Comparison of ENCODE assay signal across 20 cellular contexts in genomic region chr3:77935418-77935817, GRCh38.
"Had no signal": no experiment of that assay in that cellular context is flagged by ENCODE, and none has a peak within 500 bp of the region (broad histone marks: within the 10 kb centered on the region; RNA-seq: fewer than 3 reads in every experiment).

No MANE protein-coding gene starts in this region.

- H3K36me3 ChIP-seq: ascending aorta, colonic mucosa, neutrophil, ovary, right lobe of liver, tibial artery had no signal

- H3K4me1 ChIP-seq: ascending aorta, colonic mucosa, right lobe of liver, tibial artery had no signal

- H3K4me3 Mint-ChIP-seq: activated CD4-positive, alpha-beta T cell treated with anti-CD3 and anti-CD28 coated beads, Interleukin-2, amount 10 ng/mL, durations not matched to agents 7 days and 5 days; activated CD8-positive, alpha-beta T cell treated with anti-CD3 and anti-CD28 coated beads for 36 hours; nephron; stimulated activated effector memory CD8-positive, alpha-beta T cell treated with anti-CD3 and anti-CD28 coated beads, Interleukin-12 subunit alpha, Interleukin-12 subunit beta, amount 100 ng/mL, for 72 hours; stimulated activated naive CD8-positive, alpha-beta T cell treated with anti-CD3 and anti-CD28 coated beads, Interleukin-15, amount 100 ng/mL, for 72 hours; T-cell; T-helper 2 cell treated with Interferon-gamma antibody and Interleukin-4, amounts not matched to agents 5 μg/mL and 100 μg/mL, for 36 hours had no signal

- DNase-seq: activated CD4-positive, alpha-beta T cell treated with anti-CD3 and anti-CD28 coated beads, Interleukin-2, amount 10 ng/mL, durations not matched to agents 7 days and 5 days; activated CD8-positive, alpha-beta T cell treated with anti-CD3 and anti-CD28 coated beads for 36 hours; colonic mucosa; foreskin fibroblast; left ventricle myocardium superior; ovary; right lobe of liver; small intestine; stimulated activated CD4-positive, alpha-beta T cell treated with anti-CD3 and anti-CD28 coated beads, Interleukin-2, amount 100 ng/mL, for 24 hours; stimulated activated naive CD8-positive, alpha-beta T cell treated with anti-CD3 and anti-CD28 coated beads, Interleukin-15, amount 100 ng/mL, for 72 hours; T-cell; tibial artery had no signal

- FAIRE-seq: small intestine had no signal

- H3K27me3 Mint-ChIP-seq: activated CD4-positive, alpha-beta T cell treated with anti-CD3 and anti-CD28 coated beads, Interleukin-2, amount 10 ng/mL, durations not matched to agents 7 days and 5 days; activated CD8-positive, alpha-beta T cell treated with anti-CD3 and anti-CD28 coated beads for 36 hours; stimulated activated naive CD8-positive, alpha-beta T cell treated with anti-CD3 and anti-CD28 coated beads, Interleukin-15, amount 100 ng/mL, for 72 hours; T-cell had no signal

- H3K9me3 ChIP-seq: ascending aorta, colonic mucosa, neutrophil, ovary, right lobe of liver, tibial artery had no signal

- H3K27me3 ChIP-seq: ascending aorta, colonic mucosa, neutrophil, ovary, right lobe of liver, tibial artery had no signal

- H3K4me1 Mint-ChIP-seq: activated CD4-positive, alpha-beta T cell treated with anti-CD3 and anti-CD28 coated beads, Interleukin-2, amount 10 ng/mL, durations not matched to agents 7 days and 5 days; stimulated activated effector memory CD8-positive, alpha-beta T cell treated with anti-CD3 and anti-CD28 coated beads, Interleukin-12 subunit alpha, Interleukin-12 subunit beta, amount 100 ng/mL, for 72 hours; stimulated activated naive CD8-positive, alpha-beta T cell treated with anti-CD3 and anti-CD28 coated beads, Interleukin-15, amount 100 ng/mL, for 72 hours; T-cell had no signal

- H3K27ac ChIP-seq: ascending aorta, colonic mucosa, neutrophil, ovary, right lobe of liver, tibial artery, VCaP had no signal

- H3K36me3 Mint-ChIP-seq: activated naive CD4-positive, alpha-beta T cell treated with anti-CD3 and anti-CD28 coated beads, Interleukin-2, amount 50 U/mL, for 72 hours; stimulated activated effector memory CD8-positive, alpha-beta T cell treated with anti-CD3 and anti-CD28 coated beads, Interleukin-12 subunit alpha, Interleukin-12 subunit beta, amount 100 ng/mL, for 72 hours; T-cell had no signal

- H3K27ac Mint-ChIP-seq: activated CD4-positive, alpha-beta T cell treated with anti-CD3 and anti-CD28 coated beads, Interleukin-2, amount 10 ng/mL, durations not matched to agents 7 days and 5 days; activated CD8-positive, alpha-beta T cell treated with anti-CD3 and anti-CD28 coated beads for 36 hours; activated naive CD4-positive, alpha-beta T cell treated with anti-CD3 and anti-CD28 coated beads, Interleukin-2, amount 50 U/mL, for 72 hours; nephron; stimulated activated effector memory CD8-positive, alpha-beta T cell treated with anti-CD3 and anti-CD28 coated beads, Interleukin-12 subunit alpha, Interleukin-12 subunit beta, amount 100 ng/mL, for 72 hours; stimulated activated naive CD8-positive, alpha-beta T cell treated with anti-CD3 and anti-CD28 coated beads, Interleukin-15, amount 100 ng/mL, for 72 hours; T-cell; T-helper 2 cell treated with Interferon-gamma antibody and Interleukin-4, amounts not matched to agents 5 μg/mL and 100 μg/mL, for 36 hours had no signal

- ATAC-seq: activated CD4-positive, CD25-positive, alpha-beta regulatory T cell treated with anti-CD3 and anti-CD28 coated beads, Interleukin-2, amount 50 U/mL, for 24 hours; activated CD8-positive, alpha-beta T cell treated with anti-CD3 and anti-CD28 coated beads for 36 hours; activated naive CD4-positive, alpha-beta T cell treated with anti-CD3 and anti-CD28 coated beads, Interleukin-2, amount 50 U/mL, for 72 hours; left ventricle myocardium superior; right lobe of liver; stimulated activated effector memory CD8-positive, alpha-beta T cell treated with anti-CD3 and anti-CD28 coated beads, Interleukin-12 subunit alpha, Interleukin-12 subunit beta, amount 100 ng/mL, for 72 hours; stimulated activated naive CD8-positive, alpha-beta T cell treated with anti-CD3 and anti-CD28 coated beads, Interleukin-15, amount 100 ng/mL, for 72 hours; T-cell had no signal

- H3K4me3 ChIP-seq: ascending aorta, colonic mucosa, ovary, right lobe of liver, tibial artery had no signal
